In the genomic region with DNA sequence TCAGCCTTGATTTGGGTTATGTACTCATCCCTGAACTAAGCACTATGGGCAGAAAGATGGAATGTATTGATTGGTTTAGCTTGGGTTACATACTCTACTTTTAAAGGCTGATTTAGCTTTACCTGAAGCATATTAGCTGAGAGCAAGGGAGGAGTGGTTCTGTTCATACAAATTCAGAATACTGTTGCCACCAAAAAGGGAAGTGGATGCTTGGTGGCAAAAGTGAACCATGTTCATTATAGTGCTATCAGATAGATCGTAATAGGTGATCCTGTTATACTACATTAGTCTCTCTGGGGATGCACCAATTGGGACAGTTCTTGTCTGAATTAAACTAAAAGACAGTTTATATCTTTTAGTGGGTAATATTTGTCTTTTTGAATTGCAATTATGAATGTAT, we compare ENCODE assay signal across 20 cellular contexts.
"Had no signal": no experiment of that assay in that cellular context is flagged by ENCODE, and none has a peak within 500 bp of the region (broad histone marks: within the 10 kb centered on the region; RNA-seq: fewer than 3 reads in every experiment).

No MANE protein-coding gene starts in this region.

- H3K27ac ChIP-seq: body of pancreas, ovary, psoas muscle, transverse colon, vagina had no signal

- H3K9me3 Mint-ChIP-seq: activated B cell treated with CpG ODN at 0.5 μM for 24 hours; activated CD4-positive, alpha-beta memory T cell treated with anti-CD3 and anti-CD28 coated beads, Interleukin-2, amount 10 ng/mL, durations not matched to agents 7 days and 5 days; activated T-helper 17 cell treated with anti-CD3 and anti-CD28 coated beads, Interleukin-2, amount 50 U/mL, for 72 hours had no signal

- DNase-seq: activated B cell treated with CpG ODN at 0.5 μM for 24 hours; activated CD4-positive, alpha-beta memory T cell treated with anti-CD3 and anti-CD28 coated beads, Interleukin-2, amount 10 ng/mL, durations not matched to agents 7 days and 5 days; activated CD4-positive, alpha-beta T cell treated with anti-CD3 and anti-CD28 coated beads for 4 hours; activated CD8-positive, alpha-beta memory T cell treated with anti-CD3 and anti-CD28 coated beads, Interleukin-2, amount 10 ng/mL, durations not matched to agents 7 days and 5 days; activated naive CD4-positive, alpha-beta T cell; activated naive CD8-positive, alpha-beta T cell treated with anti-CD3 and anti-CD28 coated beads for 36 hours; amygdala; body of pancreas; dermis blood vessel endothelial cell; effector memory CD4-positive, alpha-beta T cell; mucosa of descending colon; naive B cell; ovary; psoas muscle; right cardiac atrium; stimulated activated naive CD8-positive, alpha-beta T cell treated with anti-CD3 and anti-CD28 coated beads, Interleukin-15, Interleukin-2, amounts not matched to agents 100 U/mL and 50 U/mL, for 24 hours; substantia nigra; transverse colon had no signal

- H3K27me3 Mint-ChIP-seq: activated B cell treated with CpG ODN at 0.5 μM for 24 hours; activated CD4-positive, alpha-beta memory T cell treated with anti-CD3 and anti-CD28 coated beads, Interleukin-2, amount 10 ng/mL, durations not matched to agents 7 days and 5 days; activated CD8-positive, alpha-beta memory T cell treated with anti-CD3 and anti-CD28 coated beads, Interleukin-2, amount 10 ng/mL, durations not matched to agents 7 days and 5 days; activated naive CD8-positive, alpha-beta T cell treated with anti-CD3 and anti-CD28 coated beads for 36 hours; activated T-helper 17 cell treated with anti-CD3 and anti-CD28 coated beads, Interleukin-2, amount 50 U/mL, for 72 hours; naive B cell had no signal

- H3K4me1 ChIP-seq: body of pancreas had no signal

- H3K9me3 ChIP-seq: body of pancreas, mucosa of descending colon, ovary, psoas muscle, transverse colon, vagina had no signal

- ATAC-seq: activated CD8-positive, alpha-beta memory T cell treated with anti-CD3 and anti-CD28 coated beads, Interleukin-2, amount 10 ng/mL, durations not matched to agents 7 days and 5 days; activated T-helper 17 cell treated with anti-CD3 and anti-CD28 coated beads, Interleukin-2, amount 50 U/mL, for 72 hours; body of pancreas; mucosa of descending colon; psoas muscle; right cardiac atrium; stimulated activated naive CD8-positive, alpha-beta T cell treated with anti-CD3 and anti-CD28 coated beads, Interleukin-15, Interleukin-2, amounts not matched to agents 100 U/mL and 50 U/mL, for 24 hours had no signal

- H3K4me3 ChIP-seq: body of pancreas, mucosa of descending colon, ovary, psoas muscle, transverse colon, vagina had no signal

- H3K4me3 Mint-ChIP-seq: activated B cell treated with CpG ODN at 0.5 μM for 24 hours; activated CD4-positive, alpha-beta memory T cell treated with anti-CD3 and anti-CD28 coated beads, Interleukin-2, amount 10 ng/mL, durations not matched to agents 7 days and 5 days; activated CD8-positive, alpha-beta memory T cell treated with anti-CD3 and anti-CD28 coated beads, Interleukin-2, amount 10 ng/mL, durations not matched to agents 7 days and 5 days; activated naive CD8-positive, alpha-beta T cell treated with anti-CD3 and anti-CD28 coated beads for 36 hours; activated T-helper 17 cell treated with anti-CD3 and anti-CD28 coated beads, Interleukin-2, amount 50 U/mL, for 72 hours had no signal

- H3K36me3 ChIP-seq: ovary, transverse colon, vagina had no signal

- H3K27me3 ChIP-seq: body of pancreas, ovary, transverse colon, vagina had no signal
